In genomic region chr1:8815582-8816285, GRCh38 we compare ENCODE assay signal across 8 cellular contexts. TPM values are rescaled to one million over a fixed set of nuclear protein-coding genes. Genes with fewer than 3 reads are reported as not detected.
DNase-seq lines count a peak whose midpoint lies in the region; ATAC-seq and TF ChIP-seq lines count a peak whose summit lies in the region.

No MANE protein-coding gene starts in this region.

- TF ChIP-seq CTCF in PC-3 (conservative IDR thresholded peaks at IDR 0.05; ENCODE audit: low read depth, low read length) (no peak), nephron (IDR thresholded peaks at IDR 0.05; ENCODE audit: unreplicated experiment in 3 of 3) (no peak)

- H3K9me3 Mint-ChIP-seq in activated CD8-positive, alpha-beta memory T cell treated with anti-CD3 and anti-CD28 coated beads, Interleukin-2, amount 10 ng/mL, durations not matched to agents 7 days and 5 days (ENCODE audit: low read depth): no peaks in the 10 kb centered on the region
- no peaks in the 10 kb centered on the region for H3K9me3 Mint-ChIP-seq in nephron

- peak overlapping the region; percentile 74 for H3K27ac ChIP-seq in PC-3 (ENCODE audit: low read length)

- peak overlapping the region; percentile 90 for H3K4me2 ChIP-seq in PC-3 (ENCODE audit: low read length)

- H3K9me3 ChIP-seq in PC-3 (ENCODE audit: low read length): no peaks in the 10 kb centered on the region
- no peaks in the 10 kb centered on the region for H3K9me3 ChIP-seq in endocrine pancreas (ENCODE audit: control insufficient read depth, low read length)

- H3K36me3 ChIP-seq in PC-3 (ENCODE audit: low read depth, low read length) (no peaks in the 10 kb centered on the region), endocrine pancreas (ENCODE audit: control insufficient read depth, insufficient read depth, low read length) (no peaks in the 10 kb centered on the region)

- peaks cover 39% of the 10 kb centered on the region for H3K4me1 ChIP-seq in PC-3 (ENCODE audit: insufficient read depth, low read length)
- H3K4me1 ChIP-seq in endocrine pancreas (ENCODE audit: control insufficient read depth, insufficient read depth, low read length): peaks cover 9% of the 10 kb centered on the region

- H3K4me3 Mint-ChIP-seq in activated CD8-positive, alpha-beta memory T cell treated with anti-CD3 and anti-CD28 coated beads, Interleukin-2, amount 10 ng/mL, durations not matched to agents 7 days and 5 days: peak overlapping the region; percentile 91
- peak overlapping the region; percentile 91 to 97 (median 93) for H3K4me3 Mint-ChIP-seq in nephron

- H3K36me3 Mint-ChIP-seq in activated CD8-positive, alpha-beta memory T cell treated with anti-CD3 and anti-CD28 coated beads, Interleukin-2, amount 10 ng/mL, durations not matched to agents 7 days and 5 days: peaks cover 2% of the 10 kb centered on the region
- H3K36me3 Mint-ChIP-seq in nephron (ENCODE audit: low read depth): no peaks in the 10 kb centered on the region

- peak overlapping the region; percentile 86 for H3K27ac Mint-ChIP-seq in activated CD8-positive, alpha-beta memory T cell treated with anti-CD3 and anti-CD28 coated beads, Interleukin-2, amount 10 ng/mL, durations not matched to agents 7 days and 5 days
- H3K27ac Mint-ChIP-seq in nephron: peak overlapping the region; percentile 95 to 98 (median 95)

- DNase-seq in activated CD8-positive, alpha-beta memory T cell treated with anti-CD3 and anti-CD28 coated beads, Interleukin-2, amount 10 ng/mL, durations not matched to agents 7 days and 5 days: peak; percentile 34
- DNase-seq in activated CD8-positive, alpha-beta memory T cell treated with anti-CD3 and anti-CD28 coated beads, Interleukin-2, amount 50 U/mL, for 4 hours: no peak
- DNase-seq in PC-3 (peak; percentile 6), ureter (ENCODE audit: low spot score) (no peak)

- H4K20me1 ChIP-seq in PC-3 (ENCODE audit: low read length): no peaks in the 10 kb centered on the region

- H3K79me2 ChIP-seq in PC-3 (ENCODE audit: low read length): peaks cover 66% of the 10 kb centered on the region

- peak overlapping the region; percentile 94 for H3K9ac ChIP-seq in PC-3 (ENCODE audit: low read length)
- peak overlapping the region; percentile 0 for H3K9ac ChIP-seq in endocrine pancreas (ENCODE audit: control insufficient read depth, insufficient read depth, low read length)

- H3F3A ChIP-seq in PC-3 (ENCODE audit: low read length, unreplicated experiment): peaks cover 3% of the 10 kb centered on the region

- H2AFZ ChIP-seq in PC-3 (ENCODE audit: low read length): no peak overlapping the region

- no TSS peak for BruUV-seq in PC-3 (replicated peaks; lab: Mats Ljungman, UMichigan)

- POLR2A ChIA-PET in PC-3 (lab: Charles Lee; ENCODE audit: unreplicated experiment): no interaction called here

- H3K27me3 Mint-ChIP-seq in activated CD8-positive, alpha-beta memory T cell treated with anti-CD3 and anti-CD28 coated beads, Interleukin-2, amount 10 ng/mL, durations not matched to agents 7 days and 5 days: peaks cover 6% of the 10 kb centered on the region
- H3K27me3 Mint-ChIP-seq in nephron (ENCODE audit: low read depth): no peaks in the 10 kb centered on the region

- peaks cover 44% of the 10 kb centered on the region for H3K4me1 Mint-ChIP-seq in activated CD8-positive, alpha-beta memory T cell treated with anti-CD3 and anti-CD28 coated beads, Interleukin-2, amount 10 ng/mL, durations not matched to agents 7 days and 5 days
- peaks cover 49% of the 10 kb centered on the region for H3K4me1 Mint-ChIP-seq in nephron

- CTCF ChIA-PET in activated CD8-positive, alpha-beta memory T cell treated with anti-CD3 and anti-CD28 coated beads, Interleukin-2, amount 10 ng/mL, durations not matched to agents 7 days and 5 days (lab: Charles Lee): interaction anchor here (1.1 to 3.0 kb wide), 5 partner anchors 10 to 295 kb away, joined by 3 to 17 read pairs (median 5); no protein-coding TSS in a partner anchor
- CTCF ChIA-PET in PC-3 (lab: Charles Lee): interaction anchor here (1.5 kb wide), 1 partner anchor 33 kb away, joined by 7 read pairs; no protein-coding TSS in a partner anchor

- ATAC-seq in activated CD8-positive, alpha-beta memory T cell treated with anti-CD3 and anti-CD28 coated beads, Interleukin-2, amount 10 ng/mL, durations not matched to agents 7 days and 5 days: no peak
- ATAC-seq in PC-3 (no peak), HG02610 (IDR thresholded peaks at IDR 0.05; ENCODE audit: unreplicated experiment) (no peak), GM21423 (IDR thresholded peaks at IDR 0.05; ENCODE audit: unreplicated experiment) (no peak)

- intact Hi-C loops in PC-3 (cut with micrococcal nuclease): loop anchor here (2.0 kb wide), 1 partner anchor 75 kb away; no protein-coding TSS in a partner anchor

- H3K4me3 ChIP-seq in PC-3 (ENCODE audit: low read length) (peak overlapping the region; percentile 96), endocrine pancreas (ENCODE audit: control insufficient read depth, insufficient read depth, low read length) (peak overlapping the region; percentile 88)

- H3K27me3 ChIP-seq in PC-3 (ENCODE audit: low read length): no peaks in the 10 kb centered on the region
- H3K27me3 ChIP-seq in endocrine pancreas (ENCODE audit: control insufficient read depth, insufficient read depth, low read length): no peaks in the 10 kb centered on the region

- H3K9me2 ChIP-seq in PC-3 (replicated peaks; ENCODE audit: low read length): no peaks in the 10 kb centered on the region

RNA-seq across cellular contexts. Expression of gene RERE, which starts 1.7 kb away (rescaled TPM):
- total RNA-seq in activated CD8-positive, alpha-beta memory T cell treated with anti-CD3 and anti-CD28 coated beads, Interleukin-2, amount 10 ng/mL, durations not matched to agents 7 days and 5 days: 10 to 100 TPM; 38.3 TPM
- total RNA-seq in PC-3 (2014; rRNA removed) (24.2 and 45.2 TPM in 2 replicates), ureter (215 TPM)

Comparison
In these comparisons a context has a peak if more than half of its experiments do, and no peak if none do; other contexts are left out.
1. DNase-seq: peak in activated CD8-positive, alpha-beta memory T cell treated with anti-CD3 and anti-CD28 coated beads, Interleukin-2, amount 10 ng/mL, durations not matched to agents 7 days and 5 days (single experiment) and PC-3 (single experiment); none in activated CD8-positive, alpha-beta memory T cell treated with anti-CD3 and anti-CD28 coated beads, Interleukin-2, amount 50 U/mL, for 4 hours (single experiment) and ureter (single experiment).